In genomic region chr14:57898837-57899572, GRCh38 we compare ENCODE assay signal across 30 cellular contexts. TPM values are rescaled to one million over a fixed set of nuclear protein-coding genes. Genes with fewer than 3 reads are reported as not detected.
"Had no signal": no experiment of that assay in that cellular context is flagged by ENCODE, and none has a peak within 500 bp of the region (broad histone marks: within the 10 kb centered on the region; RNA-seq: fewer than 3 reads in every experiment).

No MANE protein-coding gene starts in this region.

- H3K4me3 ChIP-seq: dorsolateral prefrontal cortex, gastrocnemius medialis, heart left ventricle, hepatocyte, prostate gland, right atrium auricular region, smooth muscle cell, stomach, tibial artery, uterus had no signal

- H3K36me3 ChIP-seq: gastrocnemius medialis, heart left ventricle, neutrophil, prostate gland, right atrium auricular region, stomach, tibial artery, uterus had no signal

- H3K27me3 ChIP-seq: gastrocnemius medialis, hepatocyte, neutrophil, right atrium auricular region, stomach, tibial artery, uterus had no signal

- H3K4me1 ChIP-seq: gastrocnemius medialis, heart left ventricle, prostate gland, right atrium auricular region, stomach, tibial artery, uterus had no signal

- H3K27ac ChIP-seq: dorsolateral prefrontal cortex, gastrocnemius medialis, heart left ventricle, hepatocyte, neutrophil, prostate gland, right atrium auricular region, stomach, tibial artery, uterus had no signal

- DNase-seq: cerebellar nuclear complex; cortex of kidney; dorsolateral prefrontal cortex; effector CD8-positive, alpha-beta T cell; foreskin fibroblast; gastrocnemius medialis; heart left ventricle; kidney; naive B cell; stimulated activated CD4-positive, alpha-beta T cell treated with anti-CD3 and anti-CD28 coated beads, Interleukin-2, amount 100 ng/mL, for 24 hours; stimulated activated CD4-positive, alpha-beta T cell treated with anti-CD3 and anti-CD28 coated beads, Interleukin-4, amount 100 ng/mL, for 24 hours; stimulated activated naive CD4-positive, alpha-beta T cell treated with Interleukin-2 at 50 U/mL for 16 hours; stomach; tibial artery; uterus had no signal

- H3K9me3 ChIP-seq: gastrocnemius medialis, neutrophil, prostate gland, right atrium auricular region, stomach, tibial artery, uterus had no signal

- ATAC-seq: gastrocnemius medialis; heart left ventricle; left lobe of liver; natural killer cell treated with Interleukin-12 subunit alpha and Interleukin-12 subunit beta and Interleukin-15 and Interleukin-18, amount 100 ng/mL, for 72 hours; sciatic nerve; stimulated activated effector memory CD8-positive, alpha-beta T cell treated with anti-CD3 and anti-CD28 coated beads, Interleukin-12 subunit alpha, Interleukin-12 subunit beta, amount 100 ng/mL, for 72 hours had no signal

- H2AFZ ChIP-seq: hepatocyte had no signal

- H3K4me2 ChIP-seq: hepatocyte, smooth muscle cell had no signal

- H3K79me2 ChIP-seq: hepatocyte had no signal

RNA-seq across cellular contexts. Expression of gene SLC35F4, which starts 33.1 kb away (rescaled TPM):
- total RNA-seq: cardiac septum; gastrocnemius medialis; glomerular endothelial cell; heart left ventricle; kidney; left lobe of liver; mononuclear cell; natural killer cell treated with Interleukin-12 subunit alpha and Interleukin-12 subunit beta and Interleukin-15 and Interleukin-18, amount 100 ng/mL, for 72 hours; osteoblast; right atrium auricular region; sciatic nerve; smooth muscle cell; stomach; subcutaneous adipose tissue had no signal
- polyA plus RNA-seq: esophagus, heart left ventricle, hepatocyte, smooth muscle cell had no signal
